Comparison of ENCODE assay signal across 8 cellular contexts in the genomic region with DNA sequence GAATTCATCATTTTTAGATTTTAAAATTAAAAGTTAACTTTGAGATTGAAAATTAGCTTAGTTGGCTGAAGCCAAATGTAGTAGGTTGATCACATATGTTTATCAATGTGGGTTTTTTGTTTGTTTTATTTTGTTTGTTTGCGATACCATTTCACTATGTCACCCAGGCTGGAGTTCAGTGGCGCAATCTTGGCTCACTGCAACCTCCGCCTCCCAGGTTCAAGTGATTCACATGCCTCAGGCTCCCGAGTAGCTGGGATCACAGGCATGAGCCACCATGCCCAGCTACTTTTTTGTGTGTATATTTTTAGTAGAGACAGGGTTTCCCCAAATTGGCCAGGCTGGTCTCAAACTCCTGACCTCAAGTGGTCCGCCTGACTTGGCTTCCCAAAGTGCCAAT.
"Had no signal": no experiment of that assay in that cellular context is flagged by ENCODE, and none has a peak within 500 bp of the region (broad histone marks: within the 10 kb centered on the region; RNA-seq: fewer than 3 reads in every experiment).

No MANE protein-coding gene starts in this region.

- H3K27me3 Mint-ChIP-seq: IgD-negative memory B cell had no signal

- H3K9me3 Mint-ChIP-seq: GM23338 had no signal

- H3K4me2 ChIP-seq: GM23338 had no signal

- H3K4me3 Mint-ChIP-seq: GM23338, HFFc6, IgD-negative memory B cell had no signal

- H3K4me3 ChIP-seq: GM23338, HAP-1 had no signal

- H3K36me3 ChIP-seq: HAP-1 had no signal

- H2AFZ ChIP-seq: GM23338 had no signal

- H3K4me1 ChIP-seq: HAP-1 had no signal

- H3K27ac ChIP-seq: HL-60 had no signal

- H3K27ac Mint-ChIP-seq: GM23338, HFFc6, IgD-negative memory B cell had no signal

- ATAC-seq: GM23338, HCT116 had no signal

- H3K9me3 ChIP-seq: HAP-1 had no signal

- H3K4me1 Mint-ChIP-seq: GM23338 had no signal

- H3K36me3 Mint-ChIP-seq: IgD-negative memory B cell had no signal

- DNase-seq: H7, HFFc6, KBM-7 had no signal
